ENCODE assay signal across 20 cellular contexts in the genomic region with DNA sequence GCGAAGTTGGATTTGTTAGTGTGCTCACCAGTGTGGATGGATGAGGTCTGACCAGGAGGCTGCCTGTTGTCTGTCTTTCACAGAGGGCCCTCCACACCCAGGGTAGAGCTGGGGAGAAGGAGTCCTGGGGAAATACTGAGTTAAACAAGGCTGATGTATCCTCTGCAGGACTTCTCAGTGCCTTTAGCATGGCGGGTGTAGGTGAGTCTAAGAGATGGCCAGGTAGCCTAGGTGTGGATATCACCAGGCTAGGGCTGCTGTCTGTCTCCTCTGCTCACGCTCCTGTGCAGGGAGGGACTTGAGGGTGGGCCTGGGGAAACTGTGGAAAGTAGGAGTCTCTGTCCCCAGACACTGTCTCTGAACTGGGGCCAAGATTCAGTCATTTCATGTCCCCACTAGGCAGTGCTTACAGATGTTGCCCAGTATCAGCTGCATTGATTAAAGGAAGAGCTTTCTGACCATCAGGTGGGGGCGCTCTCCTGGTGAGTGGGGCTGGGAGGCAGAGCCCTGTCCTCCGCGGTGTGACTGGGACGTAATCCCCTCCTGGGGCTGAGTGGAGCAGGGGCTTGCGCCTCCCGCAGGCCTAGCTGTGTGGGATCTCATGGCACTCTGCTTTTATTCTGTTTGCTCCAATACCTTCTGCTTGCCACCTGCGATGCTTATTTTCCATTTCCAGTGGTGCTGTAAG. TPM values are rescaled to one million over a fixed set of nuclear protein-coding genes. Genes with fewer than 3 reads are reported as not detected.
A peak's percentile ranks its signal among the peaks of the same experiment; 100 is the strongest.
DNase-seq lines count a peak whose midpoint lies in the region; ATAC-seq and TF ChIP-seq lines count a peak whose summit lies in the region.
"Had no signal": no experiment of that assay in that cellular context is flagged by ENCODE, and none has a peak within 500 bp of the region (broad histone marks: within the 10 kb centered on the region; RNA-seq: fewer than 3 reads in every experiment).

No MANE protein-coding gene starts in this region.

- H4K20me1 ChIP-seq in OCI-LY1 (ENCODE audit: insufficient read depth, low read length), result no peaks in the 10 kb centered on the region
- no peaks in the 10 kb centered on the region for H4K20me1 ChIP-seq in hepatocyte (ENCODE audit: insufficient read depth, poor library complexity, severe bottlenecking)

- intact Hi-C loops in activated CD4-positive, alpha-beta T cell treated with anti-CD3 and anti-CD28 coated beads for 36 hours (cut with DNase I, micrococcal nuclease), result no loop called here

- H3K27ac ChIP-seq in OCI-LY1 (ENCODE audit: low read depth, low read length, poor library complexity, severe bottlenecking), result no peak overlapping the region
- no peak overlapping the region for H3K27ac ChIP-seq in hepatocyte
- H3K27ac ChIP-seq: C4-2B, stomach had no signal

- no peaks in the 10 kb centered on the region for H3F3A ChIP-seq in OCI-LY1 (ENCODE audit: insufficient read depth, low read length)

- H3K9me2 ChIP-seq in OCI-LY1 (ENCODE audit: low read depth, low read length), result no peaks in the 10 kb centered on the region
- no peaks in the 10 kb centered on the region for H3K9me2 ChIP-seq in hepatocyte (replicated peaks; ENCODE audit: insufficient read depth)

- H3K4me1 ChIP-seq in BE2C (no peaks in the 10 kb centered on the region), OCI-LY1 (ENCODE audit: insufficient read depth, low read length, severe bottlenecking) (no peaks in the 10 kb centered on the region), hepatocyte (ENCODE audit: insufficient read depth) (no peaks in the 10 kb centered on the region)
- H3K4me1 ChIP-seq: stomach had no signal

- H3K27ac Mint-ChIP-seq in activated CD4-positive, alpha-beta T cell treated with anti-CD3 and anti-CD28 coated beads for 36 hours, result no peak overlapping the region
- H3K27ac Mint-ChIP-seq: natural killer cell treated with Interleukin-12 subunit alpha and Interleukin-12 subunit beta and Interleukin-15 and Interleukin-18, amount 100 ng/mL, for 72 hours; T-helper 2 cell treated with Interferon-gamma antibody and Interleukin-4, amounts not matched to agents 5 μg/mL and 100 μg/mL, for 36 hours had no signal

- CTCF ChIA-PET in activated CD4-positive, alpha-beta T cell treated with anti-CD3 and anti-CD28 coated beads for 36 hours (lab: Charles Lee), result no interaction called here

- H3K27me3 Mint-ChIP-seq in activated CD4-positive, alpha-beta T cell treated with anti-CD3 and anti-CD28 coated beads for 36 hours, result no peaks in the 10 kb centered on the region
- H3K27me3 Mint-ChIP-seq: brain; natural killer cell treated with Interleukin-12 subunit alpha and Interleukin-12 subunit beta and Interleukin-15 and Interleukin-18, amount 100 ng/mL, for 72 hours had no signal

- TF ChIP-seq CTCF in BE2C (IDR thresholded peaks at IDR 0.05; ENCODE audit: low read depth, low read length) (peak; percentile 15; the same call in 1 of the 2 replicates), GM20000 (IDR thresholded peaks at IDR 0.05; ENCODE audit: extremely low read depth, missing control alignments) (peak; percentile 1), OCI-LY1 (IDR thresholded peaks at IDR 0.05; ENCODE audit: low read length) (peak; percentile 23; the same call in 1 of the 2 replicates), hepatocyte (IDR thresholded peaks at IDR 0.05; ENCODE audit: poor library complexity) (peak; percentile 12)

- H3K36me3 ChIP-seq in BE2C (no peaks in the 10 kb centered on the region), OCI-LY1 (ENCODE audit: insufficient read depth, low read length) (no peaks in the 10 kb centered on the region), hepatocyte (replicated peaks; ENCODE audit: insufficient read depth, low read depth) (no peaks in the 10 kb centered on the region)
- H3K36me3 ChIP-seq: stomach had no signal

- H3K9ac ChIP-seq in OCI-LY1 (ENCODE audit: low read length), result no peak overlapping the region

- no peaks in the 10 kb centered on the region for H3K9me3 ChIP-seq in BE2C
- no peaks in the 10 kb centered on the region for H3K9me3 ChIP-seq in OCI-LY1 (ENCODE audit: low read length)
- no peaks in the 10 kb centered on the region for H3K9me3 ChIP-seq in hepatocyte (ENCODE audit: low read depth)
- H3K9me3 ChIP-seq: stomach had no signal

- H3K27me3 ChIP-seq in BE2C, result no peaks in the 10 kb centered on the region
- no peaks in the 10 kb centered on the region for H3K27me3 ChIP-seq in OCI-LY1 (ENCODE audit: insufficient read depth, low read length)
- no peaks in the 10 kb centered on the region for H3K27me3 ChIP-seq in hepatocyte

- DNase-seq in BE2C (no peak), GM20000 (ENCODE audit: low spot score) (no peak), hepatocyte (ENCODE audit: low spot score) (no peak), NCI-H446 (lab: John Stamatoyannopoulos, UW) (no peak)
- DNase-seq in activated CD4-positive, alpha-beta T cell treated with anti-CD3 and anti-CD28 coated beads for 36 hours, result no peak
- DNase-seq in activated CD4-positive, alpha-beta T cell treated with anti-CD3 and anti-CD28 coated beads for 4 hours, result no peak
- DNase-seq: activated CD4-positive, alpha-beta T cell treated with anti-CD3 and anti-CD28 coated beads, Interleukin-2, amount 50 U/mL, for 48 hours; activated effector memory CD4-positive, alpha-beta T cell treated with anti-CD3 and anti-CD28 coated beads, Interleukin-2, amount 50 U/mL, for 16 hours; GF-D8; glutamatergic neuron; NCI-H2029 treated with DMSO at 0.1 percent for 48 hours; stomach had no signal

- H3K4me2 ChIP-seq in OCI-LY1 (ENCODE audit: low read length), result no peak overlapping the region
- no peak overlapping the region for H3K4me2 ChIP-seq in hepatocyte

- POLR2A ChIA-PET in activated CD4-positive, alpha-beta T cell treated with anti-CD3 and anti-CD28 coated beads for 36 hours (lab: Charles Lee), result no interaction called here

- H3K4me3 Mint-ChIP-seq in activated CD4-positive, alpha-beta T cell treated with anti-CD3 and anti-CD28 coated beads for 36 hours, result no peak overlapping the region
- H3K4me3 Mint-ChIP-seq: brain; natural killer cell treated with Interleukin-12 subunit alpha and Interleukin-12 subunit beta and Interleukin-15 and Interleukin-18, amount 100 ng/mL, for 72 hours; T-helper 2 cell treated with Interferon-gamma antibody and Interleukin-4, amounts not matched to agents 5 μg/mL and 100 μg/mL, for 36 hours had no signal

- no peaks in the 10 kb centered on the region for H3K36me3 Mint-ChIP-seq in activated CD4-positive, alpha-beta T cell treated with anti-CD3 and anti-CD28 coated beads for 36 hours (ENCODE audit: low read depth)
- H3K36me3 Mint-ChIP-seq: brain; natural killer cell treated with Interleukin-12 subunit alpha and Interleukin-12 subunit beta and Interleukin-15 and Interleukin-18, amount 100 ng/mL, for 72 hours had no signal

- H3K4me3 ChIP-seq in BE2C (ENCODE audit: low read depth, low read length) (no peak overlapping the region), OCI-LY1 (ENCODE audit: low read depth, low read length, poor library complexity, severe bottlenecking) (no peak overlapping the region), hepatocyte (no peak overlapping the region)
- H3K4me3 ChIP-seq: stomach had no signal

- 51% methylated on average over 10 of the region's 10 CpGs for WGBS in hepatocyte (ENCODE audit: low lambda C conversion rate, missing lambda C conversion rate)

- no peak for ATAC-seq in activated CD4-positive, alpha-beta T cell treated with anti-CD3 and anti-CD28 coated beads for 36 hours
- ATAC-seq in GM19452 (IDR thresholded peaks at IDR 0.05; ENCODE audit: unreplicated experiment), result no peak

- no peaks in the 10 kb centered on the region for H3K9me3 Mint-ChIP-seq in activated CD4-positive, alpha-beta T cell treated with anti-CD3 and anti-CD28 coated beads for 36 hours (ENCODE audit: low read depth)
- H3K9me3 Mint-ChIP-seq: natural killer cell treated with Interleukin-12 subunit alpha and Interleukin-12 subunit beta and Interleukin-15 and Interleukin-18, amount 100 ng/mL, for 72 hours; T-helper 2 cell treated with Interferon-gamma antibody and Interleukin-4, amounts not matched to agents 5 μg/mL and 100 μg/mL, for 36 hours had no signal

- no peaks in the 10 kb centered on the region for H3K4me1 Mint-ChIP-seq in activated CD4-positive, alpha-beta T cell treated with anti-CD3 and anti-CD28 coated beads for 36 hours

- no peak overlapping the region for H2AFZ ChIP-seq in OCI-LY1 (ENCODE audit: low read length)
- no peak overlapping the region for H2AFZ ChIP-seq in hepatocyte

- H3K79me2 ChIP-seq in OCI-LY1 (ENCODE audit: insufficient read depth, low read length) (no peaks in the 10 kb centered on the region), hepatocyte (no peaks in the 10 kb centered on the region)

RNA-seq across cellular contexts. Expression of gene CCDC188, which starts 35.5 kb away (rescaled TPM):
- 24.1 TPM for polyA plus RNA-seq in BE2C (2012; ENCODE audit: insufficient read depth, insufficient read length, low read depth)
- total RNA-seq in hepatocyte, result not detected in 2 replicates
- not detected in 2 replicates for polyA plus RNA-seq in hepatocyte
- not detected for total RNA-seq in activated CD4-positive, alpha-beta T cell treated with anti-CD3 and anti-CD28 coated beads for 36 hours
- total RNA-seq: liver, RPMI7951 had no signal
- polyA plus RNA-seq: liver had no signal

RNA-seq across cellular contexts. Expression of gene ZDHHC8, which starts 54.7 kb away (rescaled TPM):
- polyA plus RNA-seq in BE2C (2012; ENCODE audit: insufficient read depth, insufficient read length, low read depth), result 189 TPM
- total RNA-seq in hepatocyte, result 4.5 and 9.6 TPM in 2 replicates
- polyA plus RNA-seq in hepatocyte, result 65.1 and 72.7 TPM in 2 replicates
- total RNA-seq in activated CD4-positive, alpha-beta T cell treated with anti-CD3 and anti-CD28 coated beads for 36 hours, result 10 to 100 TPM; 47.7 to 49.8 TPM
